Comparison of ENCODE assay signal across 7 cellular contexts in genomic region chr12:12266389-12266872, GRCh38. TPM values are rescaled to one million over a fixed set of nuclear protein-coding genes. Genes with fewer than 3 reads are reported as not detected.
DNase-seq lines count a peak whose midpoint lies in the region; ATAC-seq and TF ChIP-seq lines count a peak whose summit lies in the region.

No MANE protein-coding gene starts in this region.

- TF ChIP-seq CTCF in GM12875 (IDR thresholded peaks at IDR 0.05; ENCODE audit: borderline replicate concordance, insufficient read depth, low read depth, low read length) = no peak
- TF ChIP-seq CTCF in mucosa of descending colon (IDR thresholded peaks at IDR 0.05) = no peak

- H3K9ac ChIP-seq in duodenal mucosa (ENCODE audit: low read depth in 1 of 2, low read length in 2 of 2) = peak overlapping the region; percentile 68 to 74

- DNase-seq in NCI-H526 treated with DMSO at 0.1 percent for 48 hours (lab: John Stamatoyannopoulos, UW) = peak; percentile 34
- no peak for DNase-seq in mucosa of descending colon
- DNase-seq in A172 (ENCODE audit: low spot score) = no peak
- no peak for DNase-seq in DMS153 treated with DMSO at 0.1 percent for 48 hours (lab: John Stamatoyannopoulos, UW; ENCODE audit: unreplicated experiment)
- no peak for DNase-seq in SHP77 (lab: John Stamatoyannopoulos, UW)

- H3K9me3 ChIP-seq in duodenal mucosa (ENCODE audit: control insufficient read depth in 1 of 2, low read length in 2 of 2) (no peaks in the 10 kb centered on the region), mucosa of descending colon (no peaks in the 10 kb centered on the region)

- peaks cover 9 to 22% of the 10 kb centered on the region in 2 donors for H3K4me1 ChIP-seq in duodenal mucosa (ENCODE audit: control insufficient read depth in 1 of 2, insufficient read depth in 2 of 2, low read length in 2 of 2)
- H3K4me1 ChIP-seq in mucosa of descending colon (ENCODE audit: low read depth) = peaks cover 4% of the 10 kb centered on the region

- no peaks in the 10 kb centered on the region for H3K36me3 ChIP-seq in duodenal mucosa (ENCODE audit: control insufficient read depth in 1 of 2, insufficient read depth in 2 of 2, low read length in 2 of 2)
- H3K36me3 ChIP-seq in mucosa of descending colon (ENCODE audit: low read depth) = no peaks in the 10 kb centered on the region

- H3K4me3 ChIP-seq in GM12875 (ENCODE audit: low read depth, low read length) (peak overlapping the region; percentile 99), duodenal mucosa (ENCODE audit: low read depth in 1 of 2, low read length in 2 of 2) (peak overlapping the region; percentile 81 to 94), mucosa of descending colon (peak overlapping the region; percentile 50)

- peak; percentile 26 for ATAC-seq in mucosa of descending colon

- H3K27ac ChIP-seq in duodenal mucosa (ENCODE audit: low read depth, low read length) = peak overlapping the region; percentile 98

- H3K27me3 ChIP-seq in duodenal mucosa (ENCODE audit: control insufficient read depth in 1 of 2, insufficient read depth in 2 of 2, low read length in 2 of 2) = no peaks in the 10 kb centered on the region

- intact Hi-C loops in mucosa of descending colon (cut with DNase I, micrococcal nuclease) = no loop called here

RNA-seq across cellular contexts. Expression of gene LRP6, which starts 0.4 kb away (rescaled TPM):
- total RNA-seq in mucosa of descending colon = 10 to 100 TPM; 32.2 to 57.2 (median 37.2) TPM
- total RNA-seq in A172 (2014; rRNA removed; shearing (Covaris generic)) = 8.3 and 12.0 TPM in 2 replicates
